In genomic region chr7:139355320-139355719, GRCh38 we compare ENCODE assay signal across 18 cellular contexts.
DNase-seq lines count a peak whose midpoint lies in the region; FAIRE-seq and TF ChIP-seq lines count a peak whose summit lies in the region.
"Had no signal": no experiment of that assay in that cellular context is flagged by ENCODE, and none has a peak within 500 bp of the region (broad histone marks: within the 10 kb centered on the region; RNA-seq: fewer than 3 reads in every experiment).

No MANE protein-coding gene starts in this region.

- H3K27ac ChIP-seq in HL-60 (replicated peaks): no peak overlapping the region
- H3K27ac ChIP-seq: cardiac muscle cell, heart right ventricle, testis had no signal

- peak; percentile 22 for FAIRE-seq in RCC 7860 (lab: Jason Lieb, UNC)
- FAIRE-seq in GM19239 (lab: Jason Lieb, UNC): no peak
- FAIRE-seq: GM12878 had no signal

- DNase-seq in AML-193 (lab: John Stamatoyannopoulos, UW) (peak; percentile 84 to 90), HL-60 (ENCODE audit: low read depth in 1 of 2, low spot score in 1 of 2) (peak; percentile 42 to 79), RCC 7860 (ENCODE audit: low spot score) (no peak), fibroblast of peridontal ligament (ENCODE audit: extremely low read depth) (peak; percentile 40), DMS153 treated with DMSO at 0.1 percent for 48 hours (lab: John Stamatoyannopoulos, UW; ENCODE audit: unreplicated experiment) (no peak), GM19239 (ENCODE audit: insufficient read length, low spot score) (no peak), NK-92 (lab: John Stamatoyannopoulos, UW; ENCODE audit: unreplicated experiment) (no peak)
- DNase-seq in stimulated activated CD4-positive, alpha-beta T cell treated with anti-CD3 and anti-CD28 coated beads, Interleukin-2, amount 100 ng/mL, for 24 hours: no peak
- DNase-seq: activated CD4-positive, alpha-beta T cell treated with anti-CD3 and anti-CD28 coated beads for 36 hours; Calu3; heart right ventricle; islet precursor cell; NCI-H1930; NCI-H510A; testis had no signal

- H3K4me3 ChIP-seq in HL-60 (replicated peaks; ENCODE audit: insufficient read depth, low read length): no peak overlapping the region
- H3K4me3 ChIP-seq: cardiac muscle cell, GM12878, heart right ventricle, smooth muscle cell, testis had no signal

- TF ChIP-seq CTCF in HL-60 (IDR thresholded peaks at IDR 0.05; ENCODE audit: insufficient read depth, low read length): no peak

- H3K27me3 ChIP-seq in HL-60 (ENCODE audit: insufficient read depth, poor library complexity, severe bottlenecking): no peaks in the 10 kb centered on the region
- H3K27me3 ChIP-seq: cardiac muscle cell, heart right ventricle, testis had no signal

Comparison
In these comparisons a context has a peak if more than half of its experiments do, and no peak if none do; other contexts are left out.
1. DNase-seq: peak in AML-193 (2 of 2), HL-60 (2 of 2) and fibroblast of peridontal ligament (single experiment); none in RCC 7860 (single experiment), DMS153 treated with DMSO at 0.1 percent for 48 hours (single experiment), GM19239 (single experiment), NK-92 (single experiment) and stimulated activated CD4-positive, alpha-beta T cell treated with anti-CD3 and anti-CD28 coated beads, Interleukin-2, amount 100 ng/mL, for 24 hours (0 of 2).